In genomic region chr12:1007276-1007675, GRCh38 we compare ENCODE assay signal across 10 cellular contexts.
"Had no signal": no experiment of that assay in that cellular context is flagged by ENCODE, and none has a peak within 500 bp of the region (broad histone marks: within the 10 kb centered on the region; RNA-seq: fewer than 3 reads in every experiment).

No MANE protein-coding gene starts in this region.

- H3K27ac ChIP-seq: GM23248, HL-60, KMS-11 had no signal

- H3K27ac Mint-ChIP-seq: IgD-negative memory B cell had no signal

- H3K36me3 ChIP-seq: HAP-1 had no signal

- ATAC-seq: HCT116, HepG2 had no signal

- H3K9me3 ChIP-seq: HAP-1 had no signal

- H3K9me3 Mint-ChIP-seq: IgD-negative memory B cell had no signal

- H3K4me3 ChIP-seq: GM23248, HAP-1 had no signal

- H3K27me3 Mint-ChIP-seq: IgD-negative memory B cell had no signal

- DNase-seq: GM23248, GOT3, H7, KBM-7 had no signal
